In genomic region chr2:36597532-36598377, GRCh38 we compare ENCODE assay signal across 1 cellular context.
TF ChIP-seq lines count a peak whose summit lies in the region.

FEZ2 (minus strand) TSS chr2:36598168; CDS start chr2:36598142, 26 bp downstream.

TF ChIP-seq in K562, 482 proteins besides CTCF, POLR2A, EP300 and RAD21 (continued from another document and continues in another):
- peak; percentile 66 for TF ChIP-seq RBBP5 (IDR thresholded peaks at IDR 0.05; ENCODE audit: borderline replicate concordance, insufficient read depth, low read length, poor library complexity, severe bottlenecking)
- TF ChIP-seq JUND (IDR thresholded peaks at IDR 0.05; ENCODE audit: borderline replicate concordance, low read depth, low read length): no peak
- no peak for TF ChIP-seq JUND (tag; IDR thresholded peaks at IDR 0.05; ENCODE audit: borderline replicate concordance, low read depth, low read length)
- TF ChIP-seq ZBTB11 (CRISPR knock-in tag; IDR thresholded peaks at IDR 0.05): peak in 1 of 3 experiments; percentile 71; a peak in 2 of 6 replicates
- TF ChIP-seq RBFOX2 (IDR thresholded peaks at IDR 0.05; ENCODE audit: low read depth, low read length): peak; percentile 79
- no peak for TF ChIP-seq GTF2A2 (tag; IDR thresholded peaks at IDR 0.05)
- TF ChIP-seq THRA (IDR thresholded peaks at IDR 0.05): no peak
- TF ChIP-seq MYC (IDR thresholded peaks at IDR 0.05; ENCODE audit: low read depth, low read length): peak; percentile 69; the same call in 1 of the 2 replicates
- TF ChIP-seq MYC (CRISPR knock-in tag; IDR thresholded peaks at IDR 0.05; ENCODE audit: borderline replicate concordance, low read depth): no peak
- no peak for TF ChIP-seq ZBTB49 (CRISPR knock-in tag; IDR thresholded peaks at IDR 0.05; ENCODE audit: borderline replicate concordance)
- no peak for TF ChIP-seq ATF2 (CRISPR knock-in tag; IDR thresholded peaks at IDR 0.05)
- TF ChIP-seq RCOR1 (IDR thresholded peaks at IDR 0.05; ENCODE audit: borderline replicate concordance in 1 of 2, low read depth in 2 of 2, low read length in 2 of 2): no peak
- TF ChIP-seq MCM3 (IDR thresholded peaks at IDR 0.05): no peak
- TF ChIP-seq ESRRA (IDR thresholded peaks at IDR 0.05; ENCODE audit: borderline replicate concordance, low read depth): no peak
- no peak for TF ChIP-seq ZNF766 (CRISPR knock-in tag; conservative IDR thresholded peaks at IDR 0.05)
- no peak for TF ChIP-seq ZNF449 (CRISPR knock-in tag; IDR thresholded peaks at IDR 0.05)
- TF ChIP-seq ZNF75A (CRISPR knock-in tag; IDR thresholded peaks at IDR 0.05): no peak
- no peak for TF ChIP-seq ZNF143 (CRISPR knock-in tag; IDR thresholded peaks at IDR 0.05)
- TF ChIP-seq SOX6 (IDR thresholded peaks at IDR 0.05): no peak
- TF ChIP-seq EGR1 (conservative IDR thresholded peaks at IDR 0.05): peak; percentile 57
- no peak for TF ChIP-seq ADNP (tag; IDR thresholded peaks at IDR 0.05)
- 0 out of 2 replicates have a peak, but pooled peaks have one; percentile 27 for TF ChIP-seq ELF2 (CRISPR knock-in tag; IDR thresholded peaks at IDR 0.05)
- TF ChIP-seq DDX20 (tag; IDR thresholded peaks at IDR 0.05; ENCODE audit: low read depth): no peak
- no peak for TF ChIP-seq ZNF408 (CRISPR knock-in tag; IDR thresholded peaks at IDR 0.05; ENCODE audit: low read depth)
- TF ChIP-seq GATA2 (CRISPR knock-in tag; IDR thresholded peaks at IDR 0.05): no peak
- no peak for TF ChIP-seq NCOA2 (IDR thresholded peaks at IDR 0.05; ENCODE audit: partially characterized antibody in 2 of 2)
- TF ChIP-seq RBM22 (IDR thresholded peaks at IDR 0.05; ENCODE audit: low read depth, low read length, poor library complexity, severe bottlenecking): no peak
- peak; percentile 50; the same call in 1 of the 2 replicates for TF ChIP-seq EP400 (IDR thresholded peaks at IDR 0.05)
- no peak for TF ChIP-seq KAT7 (CRISPR knock-in tag; IDR thresholded peaks at IDR 0.05; ENCODE audit: borderline replicate concordance)
- TF ChIP-seq ZNF780A (CRISPR knock-in tag; IDR thresholded peaks at IDR 0.05): no peak
- no peak for TF ChIP-seq HDAC6 (IDR thresholded peaks at IDR 0.05; ENCODE audit: low read depth, low read length)
- no peak for TF ChIP-seq ZNF644 (tag; IDR thresholded peaks at IDR 0.05; ENCODE audit: low read depth)
- TF ChIP-seq KDM5B (IDR thresholded peaks at IDR 0.05; ENCODE audit: insufficient replicate concordance, low read depth, low read length): peak; percentile 69
- peak; percentile 26 to 45; a peak in 3 of 4 replicates for TF ChIP-seq NRF1 (conservative IDR thresholded peaks at IDR 0.05 in 1 of 2, IDR thresholded peaks at IDR 0.05 in 1 of 2)
- no peak for TF ChIP-seq ESRRB (CRISPR knock-in tag; IDR thresholded peaks at IDR 0.05; ENCODE audit: borderline replicate concordance)
- TF ChIP-seq TBL1XR1 (IDR thresholded peaks at IDR 0.05; ENCODE audit: low read length in 2 of 2): no peak
- no peak for TF ChIP-seq ZBTB8A (IDR thresholded peaks at IDR 0.05; ENCODE audit: partially characterized antibody)
- no peak for TF ChIP-seq HLTF (IDR thresholded peaks at IDR 0.05)
- TF ChIP-seq ZNF217 (CRISPR knock-in tag; IDR thresholded peaks at IDR 0.05): no peak
- no peak for TF ChIP-seq ZBTB33 (CRISPR knock-in tag; IDR thresholded peaks at IDR 0.05)
- no peak for TF ChIP-seq ZBTB26 (CRISPR knock-in tag; IDR thresholded peaks at IDR 0.05)
- 0 out of 2 replicates have a peak, but pooled peaks have one; percentile 27 for TF ChIP-seq BHLHE40 (IDR thresholded peaks at IDR 0.05; ENCODE audit: low read length)
- no peak for TF ChIP-seq CBX3 (IDR thresholded peaks at IDR 0.05; ENCODE audit: borderline replicate concordance in 1 of 2, low read length in 2 of 2)
- no peak for TF ChIP-seq HNRNPL (IDR thresholded peaks at IDR 0.05; ENCODE audit: low read depth, low read length)
- no peak for TF ChIP-seq CBX8 (IDR thresholded peaks at IDR 0.05; ENCODE audit: borderline replicate concordance, extremely low read depth, low read depth, low read length, poor library complexity, severe bottlenecking)
- TF ChIP-seq JUNB (CRISPR knock-in tag; conservative IDR thresholded peaks at IDR 0.05): no peak
- TF ChIP-seq NUFIP1 (IDR thresholded peaks at IDR 0.05; ENCODE audit: partially characterized antibody): no peak
- TF ChIP-seq EWSR1 (IDR thresholded peaks at IDR 0.05; ENCODE audit: borderline replicate concordance, low read depth, partially characterized antibody): no peak
- TF ChIP-seq PHF21A (IDR thresholded peaks at IDR 0.05; ENCODE audit: borderline replicate concordance, low read depth): no peak
- TF ChIP-seq RBM17 (IDR thresholded peaks at IDR 0.05; ENCODE audit: borderline replicate concordance, low read depth, low read length): no peak
- no peak for TF ChIP-seq E2F1 (CRISPR knock-in tag; IDR thresholded peaks at IDR 0.05)
- TF ChIP-seq PREB (CRISPR knock-in tag; IDR thresholded peaks at IDR 0.05): no peak
- TF ChIP-seq RHOXF2B (CRISPR knock-in tag; conservative IDR thresholded peaks at IDR 0.05): no peak
- no peak for TF ChIP-seq ZBTB2 (IDR thresholded peaks at IDR 0.05)
